In the genomic region with DNA sequence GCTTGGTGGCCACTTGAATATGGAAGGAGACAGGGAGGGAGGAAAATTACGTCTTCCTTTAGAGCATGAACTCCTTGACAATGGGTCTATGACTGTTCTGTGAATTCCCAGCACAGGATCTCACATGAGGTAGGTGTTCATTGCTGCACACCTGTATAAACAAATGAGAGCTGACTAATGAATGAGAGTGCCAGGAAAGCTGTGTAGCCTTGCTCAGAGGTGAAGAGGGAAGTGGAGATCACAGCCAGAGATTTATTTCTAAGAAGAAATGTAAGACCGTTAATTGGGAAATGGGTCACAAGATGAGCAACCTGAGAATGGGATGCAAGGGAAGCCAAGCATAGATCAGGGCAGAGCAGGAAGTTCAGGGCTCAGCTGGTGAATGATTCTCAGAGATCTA, we compare ENCODE assay signal across 21 cellular contexts.
A peak's percentile ranks its signal among the peaks of the same experiment; 100 is the strongest.
DNase-seq lines count a peak whose midpoint lies in the region; ATAC-seq, FAIRE-seq and TF ChIP-seq lines count a peak whose summit lies in the region.
"Had no signal": no experiment of that assay in that cellular context is flagged by ENCODE, and none has a peak within 500 bp of the region (broad histone marks: within the 10 kb centered on the region; RNA-seq: fewer than 3 reads in every experiment).

No MANE protein-coding gene starts in this region.

- no peaks in the 10 kb centered on the region for H3K9me3 Mint-ChIP-seq in activated naive CD4-positive, alpha-beta T cell treated with anti-CD3 and anti-CD28 coated beads, Interleukin-2, amount 50 U/mL, for 72 hours

- no peak overlapping the region for H3K4me3 ChIP-seq in bronchial epithelial cell (ENCODE audit: low read depth, low read length)
- H3K4me3 ChIP-seq: A549 had no signal

- no peak overlapping the region for H3K27ac Mint-ChIP-seq in activated naive CD4-positive, alpha-beta T cell treated with anti-CD3 and anti-CD28 coated beads, Interleukin-2, amount 50 U/mL, for 72 hours
- H3K27ac Mint-ChIP-seq: CD4-positive, CD25-positive, alpha-beta regulatory T cell had no signal

- peak; percentile 80 for FAIRE-seq in bronchial epithelial cell (lab: Jason Lieb, UNC)
- no peak for FAIRE-seq in urothelium cell line (lab: Jason Lieb, UNC)
- FAIRE-seq: A549 had no signal

- no peaks in the 10 kb centered on the region for H3K36me3 Mint-ChIP-seq in activated naive CD4-positive, alpha-beta T cell treated with anti-CD3 and anti-CD28 coated beads, Interleukin-2, amount 50 U/mL, for 72 hours
- H3K36me3 Mint-ChIP-seq: CD4-positive, CD25-positive, alpha-beta regulatory T cell had no signal

- H3K27me3 ChIP-seq in bronchial epithelial cell (ENCODE audit: control insufficient read depth, insufficient read depth, low read length) = no peaks in the 10 kb centered on the region

- ATAC-seq in left ventricle myocardium superior = no peak
- ATAC-seq in activated naive CD4-positive, alpha-beta T cell treated with anti-CD3 and anti-CD28 coated beads, Interleukin-2, amount 50 U/mL, for 72 hours = no peak
- ATAC-seq: A549 had no signal

- TF ChIP-seq CTCF in bronchial epithelial cell (IDR thresholded peaks at IDR 0.05; ENCODE audit: insufficient read depth, low read length, severe bottlenecking) = no peak

- H3K36me3 ChIP-seq in bronchial epithelial cell (ENCODE audit: control insufficient read depth, insufficient read depth, low read length) = no peaks in the 10 kb centered on the region

- intact Hi-C loops in left ventricle myocardium superior (cut with micrococcal nuclease) = no loop called here

- DNase-seq in DMS53 treated with DMSO at 0.1 percent for 48 hours (lab: John Stamatoyannopoulos, UW; ENCODE audit: unreplicated experiment) = peak; percentile 66
- DNase-seq in NCI-H2196 treated with DMSO at 0.1 percent for 48 hours (lab: John Stamatoyannopoulos, UW; ENCODE audit: unreplicated experiment) = peak; percentile 25
- DNase-seq in bronchial epithelial cell (ENCODE audit: low read depth) = peak; percentile 97
- peak; percentile 22 for DNase-seq in kidney glomerular epithelial cell (lab: John Stamatoyannopoulos, UW)
- DNase-seq in iPS-NIHi11 (ENCODE audit: low spot score) = no peak
- DNase-seq in urothelium cell line (ENCODE audit: low spot score) = no peak
- DNase-seq in left ventricle myocardium superior = no peak
- no peak for DNase-seq in activated naive CD4-positive, alpha-beta T cell treated with anti-CD3 and anti-CD28 coated beads, Interleukin-2, amount 50 U/mL, for 72 hours (ENCODE audit: low spot score in 2 of 2)
- DNase-seq: CD4-positive, CD25-positive, alpha-beta regulatory T cell; DMS 273 treated with DMSO at 0.1 percent for 48 hours; GF-D8; IMR-90; NCI-H1105; NCI-H146; NCI-H2171; NCI-H446; NCI-H526; NK-92 treated with Interleukin-12 subunit alpha and Interleukin-12 subunit beta, amount 100 ng/mL, for 24 hours; SIG-M5; SK-N-SH had no signal

Comparison
In these comparisons a context has a peak if more than half of its experiments do, and no peak if none do; other contexts are left out.
1. DNase-seq: peak in DMS53 treated with DMSO at 0.1 percent for 48 hours (single experiment), NCI-H2196 treated with DMSO at 0.1 percent for 48 hours (single experiment), bronchial epithelial cell (single experiment) and kidney glomerular epithelial cell (single experiment); none in iPS-NIHi11 (single experiment), urothelium cell line (single experiment), left ventricle myocardium superior (single experiment) and activated naive CD4-positive, alpha-beta T cell treated with anti-CD3 and anti-CD28 coated beads, Interleukin-2, amount 50 U/mL, for 72 hours (0 of 2).